ENCODE assay signal across 1 cellular context in the genomic region with DNA sequence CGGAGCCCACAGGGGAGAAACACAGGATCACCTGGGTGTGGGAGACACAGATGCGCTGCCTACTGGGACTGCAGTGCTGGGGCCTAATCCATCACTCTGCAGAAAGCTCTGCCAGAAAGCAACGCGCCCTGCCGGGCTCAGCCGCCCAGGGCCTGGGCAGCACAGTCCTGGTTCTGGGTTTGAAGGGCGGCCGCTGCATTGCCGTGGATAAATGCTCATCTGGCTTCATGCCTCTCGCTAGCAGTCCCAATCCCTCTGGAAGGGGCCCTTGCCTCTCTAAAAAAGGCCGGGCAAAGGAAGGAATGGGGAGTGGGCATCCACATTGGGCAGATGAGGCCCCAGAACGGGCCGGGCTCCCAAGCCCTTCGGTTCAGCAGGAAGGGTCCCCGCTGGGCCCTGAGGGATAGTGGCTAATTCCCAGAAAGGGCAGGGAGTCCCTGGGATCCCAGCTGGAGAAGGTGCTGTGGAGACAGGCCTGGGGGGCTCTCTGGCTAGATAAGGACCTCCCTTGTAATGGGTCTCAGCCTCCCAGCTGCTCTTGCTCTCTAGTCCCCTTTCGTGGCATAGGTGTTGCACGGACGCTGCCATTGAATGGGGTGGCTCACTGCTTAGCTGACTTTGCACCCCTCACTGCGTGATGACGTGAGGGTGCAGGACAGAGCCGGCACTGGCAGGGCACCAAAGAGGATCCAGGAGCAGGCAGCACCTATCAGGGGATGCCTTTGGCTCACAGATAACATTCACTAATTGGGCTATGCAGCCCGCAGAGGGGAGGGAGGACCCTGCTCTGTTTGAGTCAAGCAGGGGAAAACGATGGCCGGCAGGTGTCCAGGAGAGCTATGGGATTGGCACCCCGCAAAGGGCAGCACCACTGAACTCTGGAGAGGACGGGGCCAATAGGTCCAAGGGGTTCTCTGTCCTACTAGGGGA.
TF ChIP-seq lines count a peak whose summit lies in the region.

No MANE protein-coding gene starts in this region.

TF ChIP-seq in HepG2, 621 proteins besides CTCF, POLR2A, EP300 and RAD21 (continued from another document):
- TF ChIP-seq BCL3 (CRISPR knock-in tag; IDR thresholded peaks at IDR 0.05) (no peak), KDM2A (CRISPR knock-in tag; IDR thresholded peaks at IDR 0.05; ENCODE audit: borderline replicate concordance, low read depth) (0 out of 2 replicates have a peak, but pooled peaks have one; percentile 9), SIX4 (CRISPR knock-in tag; IDR thresholded peaks at IDR 0.05) (no peak), TCF7 (IDR thresholded peaks at IDR 0.05; ENCODE audit: low read depth) (no peak), REXO4 (CRISPR knock-in tag; IDR thresholded peaks at IDR 0.05; ENCODE audit: borderline replicate concordance) (no peak), ELF1 (CRISPR knock-in tag; IDR thresholded peaks at IDR 0.05) (no peak), ZKSCAN1 (IDR thresholded peaks at IDR 0.05; ENCODE audit: low read length) (no peak), GABPB1 (CRISPR knock-in tag; IDR thresholded peaks at IDR 0.05) (no peak), ZNF484 (CRISPR knock-in tag; IDR thresholded peaks at IDR 0.05; ENCODE audit: borderline replicate concordance, low read depth) (no peak), PCBP1 (IDR thresholded peaks at IDR 0.05; ENCODE audit: borderline replicate concordance, low read depth, low read length) (no peak), ZFP91 (CRISPR knock-in tag; IDR thresholded peaks at IDR 0.05; ENCODE audit: borderline replicate concordance) (peak; percentile 50; the same call in 1 of the 2 replicates), ZNF839 (CRISPR knock-in tag; IDR thresholded peaks at IDR 0.05; ENCODE audit: borderline replicate concordance) (no peak), SSRP1 (CRISPR knock-in tag; IDR thresholded peaks at IDR 0.05) (no peak), HNRNPL (IDR thresholded peaks at IDR 0.05; ENCODE audit: low read depth, low read length) (0 out of 2 replicates have a peak, but pooled peaks have one; percentile 41), SALL1 (CRISPR knock-in tag; IDR thresholded peaks at IDR 0.05) (0 out of 2 replicates have a peak, but pooled peaks have one; percentile 22), HNRNPH1 (optimal IDR thresholded peaks at IDR 0.05; ENCODE audit: low read depth, low read length) (no peak), MIER3 (CRISPR knock-in tag; IDR thresholded peaks at IDR 0.05; ENCODE audit: borderline replicate concordance) (no peak), TERF1 (CRISPR knock-in tag; IDR thresholded peaks at IDR 0.05) (no peak), NRL (CRISPR knock-in tag; IDR thresholded peaks at IDR 0.05; ENCODE audit: borderline replicate concordance) (0 out of 2 replicates have a peak, but pooled peaks have one; percentile 8), ZNF543 (CRISPR knock-in tag; IDR thresholded peaks at IDR 0.05) (no peak), HES4 (CRISPR knock-in tag; IDR thresholded peaks at IDR 0.05; ENCODE audit: borderline replicate concordance) (no peak), MXI1 (IDR thresholded peaks at IDR 0.05; ENCODE audit: borderline replicate concordance, low read depth, low read length) (no peak), CENPBD1 (CRISPR knock-in tag; IDR thresholded peaks at IDR 0.05; ENCODE audit: borderline replicate concordance, low read depth) (no peak)
- TF ChIP-seq, protein P1, sequence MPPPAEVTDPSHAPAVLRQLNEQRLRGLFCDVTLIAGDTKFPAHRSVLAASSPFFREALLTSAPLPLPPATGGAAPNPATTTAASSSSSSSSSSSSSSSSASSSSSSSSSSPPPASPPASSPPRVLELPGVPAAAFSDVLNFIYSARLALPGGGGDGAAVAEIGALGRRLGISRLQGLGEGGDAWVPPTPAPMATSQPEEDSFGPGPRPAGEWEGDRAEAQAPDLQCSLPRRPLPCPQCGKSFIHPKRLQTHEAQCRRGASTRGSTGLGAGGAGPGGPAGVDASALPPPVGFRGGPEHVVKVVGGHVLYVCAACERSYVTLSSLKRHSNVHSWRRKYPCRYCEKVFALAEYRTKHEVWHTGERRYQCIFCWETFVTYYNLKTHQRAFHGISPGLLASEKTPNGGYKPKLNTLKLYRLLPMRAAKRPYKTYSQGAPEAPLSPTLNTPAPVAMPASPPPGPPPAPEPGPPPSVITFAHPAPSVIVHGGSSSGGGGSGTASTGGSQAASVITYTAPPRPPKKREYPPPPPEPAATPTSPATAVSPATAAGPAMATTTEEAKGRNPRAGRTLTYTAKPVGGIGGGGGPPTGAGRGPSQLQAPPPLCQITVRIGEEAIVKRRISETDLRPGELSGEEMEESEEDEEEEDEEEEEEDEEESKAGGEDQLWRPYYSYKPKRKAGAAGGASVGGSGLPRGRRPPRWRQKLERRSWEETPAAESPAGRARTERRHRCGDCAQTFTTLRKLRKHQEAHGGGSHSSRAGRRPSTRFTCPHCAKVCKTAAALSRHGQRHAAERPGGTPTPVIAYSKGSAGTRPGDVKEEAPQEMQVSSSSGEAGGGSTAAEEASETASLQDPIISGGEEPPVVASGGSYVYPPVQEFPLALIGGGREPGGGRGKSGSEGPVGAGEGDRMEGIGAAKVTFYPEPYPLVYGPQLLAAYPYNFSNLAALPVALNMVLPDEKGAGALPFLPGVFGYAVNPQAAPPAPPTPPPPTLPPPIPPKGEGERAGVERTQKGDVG (CRISPR knock-in tag; IDR thresholded peaks at IDR 0.05; ENCODE audit: borderline replicate concordance), result peak; percentile 7; the same call in 1 of the 2 replicates
- TF ChIP-seq, protein P2, sequence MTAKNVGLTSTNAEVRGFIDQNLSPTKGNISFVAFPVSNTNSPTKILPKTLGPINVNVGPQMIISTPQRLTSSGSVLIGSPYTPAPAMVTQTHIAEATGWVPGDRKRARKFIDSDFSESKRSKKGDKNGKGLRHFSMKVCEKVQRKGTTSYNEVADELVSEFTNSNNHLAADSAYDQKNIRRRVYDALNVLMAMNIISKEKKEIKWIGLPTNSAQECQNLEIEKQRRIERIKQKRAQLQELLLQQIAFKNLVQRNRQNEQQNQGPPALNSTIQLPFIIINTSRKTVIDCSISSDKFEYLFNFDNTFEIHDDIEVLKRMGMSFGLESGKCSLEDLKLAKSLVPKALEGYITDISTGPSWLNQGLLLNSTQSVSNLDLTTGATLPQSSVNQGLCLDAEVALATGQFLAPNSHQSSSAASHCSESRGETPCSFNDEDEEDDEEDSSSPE (CRISPR knock-in tag; IDR thresholded peaks at IDR 0.05), result no peak
- TF ChIP-seq, protein P3, sequence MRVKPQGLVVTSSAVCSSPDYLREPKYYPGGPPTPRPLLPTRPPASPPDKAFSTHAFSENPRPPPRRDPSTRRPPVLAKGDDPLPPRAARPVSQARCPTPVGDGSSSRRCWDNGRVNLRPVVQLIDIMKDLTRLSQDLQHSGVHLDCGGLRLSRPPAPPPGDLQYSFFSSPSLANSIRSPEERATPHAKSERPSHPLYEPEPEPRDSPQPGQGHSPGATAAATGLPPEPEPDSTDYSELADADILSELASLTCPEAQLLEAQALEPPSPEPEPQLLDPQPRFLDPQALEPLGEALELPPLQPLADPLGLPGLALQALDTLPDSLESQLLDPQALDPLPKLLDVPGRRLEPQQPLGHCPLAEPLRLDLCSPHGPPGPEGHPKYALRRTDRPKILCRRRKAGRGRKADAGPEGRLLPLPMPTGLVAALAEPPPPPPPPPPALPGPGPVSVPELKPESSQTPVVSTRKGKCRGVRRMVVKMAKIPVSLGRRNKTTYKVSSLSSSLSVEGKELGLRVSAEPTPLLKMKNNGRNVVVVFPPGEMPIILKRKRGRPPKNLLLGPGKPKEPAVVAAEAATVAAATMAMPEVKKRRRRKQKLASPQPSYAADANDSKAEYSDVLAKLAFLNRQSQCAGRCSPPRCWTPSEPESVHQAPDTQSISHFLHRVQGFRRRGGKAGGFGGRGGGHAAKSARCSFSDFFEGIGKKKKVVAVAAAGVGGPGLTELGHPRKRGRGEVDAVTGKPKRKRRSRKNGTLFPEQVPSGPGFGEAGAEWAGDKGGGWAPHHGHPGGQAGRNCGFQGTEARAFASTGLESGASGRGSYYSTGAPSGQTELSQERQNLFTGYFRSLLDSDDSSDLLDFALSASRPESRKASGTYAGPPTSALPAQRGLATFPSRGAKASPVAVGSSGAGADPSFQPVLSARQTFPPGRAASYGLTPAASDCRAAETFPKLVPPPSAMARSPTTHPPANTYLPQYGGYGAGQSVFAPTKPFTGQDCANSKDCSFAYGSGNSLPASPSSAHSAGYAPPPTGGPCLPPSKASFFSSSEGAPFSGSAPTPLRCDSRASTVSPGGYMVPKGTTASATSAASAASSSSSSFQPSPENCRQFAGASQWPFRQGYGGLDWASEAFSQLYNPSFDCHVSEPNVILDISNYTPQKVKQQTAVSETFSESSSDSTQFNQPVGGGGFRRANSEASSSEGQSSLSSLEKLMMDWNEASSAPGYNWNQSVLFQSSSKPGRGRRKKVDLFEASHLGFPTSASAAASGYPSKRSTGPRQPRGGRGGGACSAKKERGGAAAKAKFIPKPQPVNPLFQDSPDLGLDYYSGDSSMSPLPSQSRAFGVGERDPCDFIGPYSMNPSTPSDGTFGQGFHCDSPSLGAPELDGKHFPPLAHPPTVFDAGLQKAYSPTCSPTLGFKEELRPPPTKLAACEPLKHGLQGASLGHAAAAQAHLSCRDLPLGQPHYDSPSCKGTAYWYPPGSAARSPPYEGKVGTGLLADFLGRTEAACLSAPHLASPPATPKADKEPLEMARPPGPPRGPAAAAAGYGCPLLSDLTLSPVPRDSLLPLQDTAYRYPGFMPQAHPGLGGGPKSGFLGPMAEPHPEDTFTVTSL (CRISPR knock-in tag; IDR thresholded peaks at IDR 0.05; ENCODE audit: borderline replicate concordance), result no peak
- TF ChIP-seq, protein P4, sequence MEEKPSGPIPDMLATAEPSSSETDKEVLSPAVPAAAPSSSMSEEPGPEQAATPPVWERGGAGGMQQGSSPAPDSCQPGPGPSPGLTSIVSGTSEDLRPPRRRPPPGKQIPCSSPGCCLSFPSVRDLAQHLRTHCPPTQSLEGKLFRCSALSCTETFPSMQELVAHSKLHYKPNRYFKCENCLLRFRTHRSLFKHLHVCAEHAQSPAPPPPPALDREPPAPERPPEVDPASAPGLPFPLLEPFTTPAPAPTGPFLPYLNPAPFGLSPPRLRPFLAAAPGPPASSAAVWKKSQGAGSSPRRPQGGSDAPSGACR (CRISPR knock-in tag; IDR thresholded peaks at IDR 0.05), result no peak
- TF ChIP-seq, protein P5, sequence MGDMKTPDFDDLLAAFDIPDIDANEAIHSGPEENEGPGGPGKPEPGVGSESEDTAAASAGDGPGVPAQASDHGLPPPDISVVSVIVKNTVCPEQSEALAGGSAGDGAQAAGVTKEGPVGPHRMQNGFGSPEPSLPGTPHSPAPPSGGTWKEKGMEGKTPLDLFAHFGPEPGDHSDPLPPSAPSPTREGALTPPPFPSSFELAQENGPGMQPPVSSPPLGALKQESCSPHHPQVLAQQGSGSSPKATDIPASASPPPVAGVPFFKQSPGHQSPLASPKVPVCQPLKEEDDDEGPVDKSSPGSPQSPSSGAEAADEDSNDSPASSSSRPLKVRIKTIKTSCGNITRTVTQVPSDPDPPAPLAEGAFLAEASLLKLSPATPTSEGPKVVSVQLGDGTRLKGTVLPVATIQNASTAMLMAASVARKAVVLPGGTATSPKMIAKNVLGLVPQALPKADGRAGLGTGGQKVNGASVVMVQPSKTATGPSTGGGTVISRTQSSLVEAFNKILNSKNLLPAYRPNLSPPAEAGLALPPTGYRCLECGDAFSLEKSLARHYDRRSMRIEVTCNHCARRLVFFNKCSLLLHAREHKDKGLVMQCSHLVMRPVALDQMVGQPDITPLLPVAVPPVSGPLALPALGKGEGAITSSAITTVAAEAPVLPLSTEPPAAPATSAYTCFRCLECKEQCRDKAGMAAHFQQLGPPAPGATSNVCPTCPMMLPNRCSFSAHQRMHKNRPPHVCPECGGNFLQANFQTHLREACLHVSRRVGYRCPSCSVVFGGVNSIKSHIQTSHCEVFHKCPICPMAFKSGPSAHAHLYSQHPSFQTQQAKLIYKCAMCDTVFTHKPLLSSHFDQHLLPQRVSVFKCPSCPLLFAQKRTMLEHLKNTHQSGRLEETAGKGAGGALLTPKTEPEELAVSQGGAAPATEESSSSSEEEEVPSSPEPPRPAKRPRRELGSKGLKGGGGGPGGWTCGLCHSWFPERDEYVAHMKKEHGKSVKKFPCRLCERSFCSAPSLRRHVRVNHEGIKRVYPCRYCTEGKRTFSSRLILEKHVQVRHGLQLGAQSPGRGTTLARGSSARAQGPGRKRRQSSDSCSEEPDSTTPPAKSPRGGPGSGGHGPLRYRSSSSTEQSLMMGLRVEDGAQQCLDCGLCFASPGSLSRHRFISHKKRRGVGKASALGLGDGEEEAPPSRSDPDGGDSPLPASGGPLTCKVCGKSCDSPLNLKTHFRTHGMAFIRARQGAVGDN (CRISPR knock-in tag; IDR thresholded peaks at IDR 0.05), result peak; percentile 45; the same call in 1 of the 2 replicates
